ENCODE assay signal across 8 cellular contexts in the genomic region with DNA sequence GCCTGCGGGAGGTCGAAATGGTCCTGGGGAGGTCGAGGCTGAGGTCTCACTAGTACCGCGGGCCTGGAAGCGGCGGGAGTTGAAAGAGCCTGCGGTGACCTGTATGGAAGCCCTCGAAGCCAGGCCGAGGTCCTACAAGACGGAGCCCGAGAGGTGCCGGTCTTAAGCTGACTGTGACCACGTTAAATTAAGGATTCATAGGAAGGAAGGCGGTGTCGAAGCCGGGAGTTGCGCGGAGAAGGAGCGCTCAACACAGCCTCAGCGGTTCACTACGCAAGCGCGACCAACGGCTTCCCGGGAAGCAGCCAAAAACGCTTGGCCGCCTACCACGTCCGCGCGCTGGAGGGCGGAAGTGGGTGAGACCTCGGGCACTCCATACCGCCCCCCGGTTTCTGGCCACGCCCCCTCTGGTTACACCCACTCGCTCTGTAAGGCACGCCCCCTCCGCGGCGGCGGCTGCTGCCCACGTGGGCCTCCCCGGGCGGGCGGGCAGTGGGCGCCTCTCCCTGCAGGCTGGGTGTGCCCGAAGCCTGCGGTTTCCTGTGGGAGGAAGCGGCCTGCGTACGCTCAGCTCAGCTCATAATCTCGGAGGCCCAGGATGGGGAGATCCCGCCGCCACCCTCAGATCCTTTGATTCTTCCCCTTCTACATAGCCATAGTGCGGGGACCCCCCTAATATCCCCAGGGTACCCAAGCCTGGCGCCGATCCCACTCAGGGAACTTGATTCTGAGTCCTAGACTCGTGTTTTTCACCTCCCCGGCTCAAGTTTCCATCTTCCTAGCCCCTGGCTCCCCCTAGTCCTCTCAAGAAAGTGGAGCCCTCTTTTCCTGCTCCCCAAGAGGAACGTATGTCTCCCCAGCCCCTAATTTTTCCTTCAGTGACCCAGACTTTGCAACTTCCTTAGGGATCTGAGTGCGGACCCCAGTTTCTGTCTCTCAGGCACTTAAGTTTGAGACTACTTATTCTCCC. TPM values are rescaled to one million over a fixed set of nuclear protein-coding genes. Genes with fewer than 3 reads are reported as not detected.
DNase-seq lines count a peak whose midpoint lies in the region; ATAC-seq and TF ChIP-seq lines count a peak whose summit lies in the region.

No MANE protein-coding gene starts in this region.

- in situ Hi-C loops in GM13977 (cut with MboI; ENCODE audit: low pct_unique_long_range_greater_than_20kb, low sequenced_read_pairs, unreplicated experiment), result no loop called here

- H3K9me3 ChIP-seq in heart right ventricle (no peaks in the 10 kb centered on the region), upper lobe of left lung (no peaks in the 10 kb centered on the region)

- H3K36me3 ChIP-seq in heart right ventricle, result no peaks in the 10 kb centered on the region
- no peaks in the 10 kb centered on the region for H3K36me3 ChIP-seq in upper lobe of left lung

- WGBS in adipose tissue, 3 donors, result 1 to 3% (median 2%) methylated on average over 57 to 63 of the region's 63 CpGs
- WGBS in heart right ventricle, 2 donors, result 2% methylated on average over 63 of the region's 63 CpGs
- 2 to 3% methylated on average over 34 to 40 of the region's 63 CpGs for WGBS in upper lobe of left lung, 2 donors

- TF ChIP-seq POLR2A in upper lobe of left lung (IDR thresholded peaks at IDR 0.05), result peak in 3 of 4 donors; percentile 71 to 89 (median 83)

- H3K4me1 ChIP-seq in heart right ventricle, result peaks cover 4 to 65% (median 48%) of the 10 kb centered on the region in 9 donors
- H3K4me1 ChIP-seq in upper lobe of left lung, result peaks cover 46 to 60% (median 51%) of the 10 kb centered on the region in 4 donors

- H3K27ac ChIP-seq in adipose tissue (ENCODE audit: low read depth, low read length), result peak overlapping the region; percentile 51
- H3K27ac ChIP-seq in heart right ventricle, result peak overlapping the region; percentile 90 to 100 (median 98)
- H3K27ac ChIP-seq in upper lobe of left lung, result peak overlapping the region; percentile 93 to 99 (median 94)

- intact Hi-C loops in heart right ventricle (cut with DNase I), result loop anchor here in 5 of 10 donors (1.0 to 10.0 kb wide), 6 partner anchors 11 to 263 kb away; partner anchors contain the start of genes SYNGR4 (in 2 of the 5) and TMEM143 (in 2 of the 5)
- intact Hi-C loops in posterior vena cava (cut with DNase I), result no loop called here

- peak; percentile 57 for ATAC-seq in HG02870 (IDR thresholded peaks at IDR 0.05; ENCODE audit: unreplicated experiment)
- ATAC-seq in heart right ventricle, result peak; percentile 90 to 94 (median 92)
- peak; percentile 92 to 96 for ATAC-seq in upper lobe of left lung (ENCODE audit: low FRiP score in 2 of 2)

- no peak for TF ChIP-seq CTCF in GM13977 (IDR thresholded peaks at IDR 0.05; ENCODE audit: extremely low read depth, insufficient read depth, missing control alignments)
- TF ChIP-seq CTCF in heart right ventricle (IDR thresholded peaks at IDR 0.05), result peak in 4 of 9 donors; percentile 14 to 33 (median 25)
- TF ChIP-seq CTCF in upper lobe of left lung (IDR thresholded peaks at IDR 0.05), result peak in 5 of 6 experiments; percentile 11 to 57 (median 38)

- peak in 1 of 4 donors; percentile 67 for TF ChIP-seq EP300 in upper lobe of left lung (IDR thresholded peaks at IDR 0.05)

- peak; percentile 94 for DNase-seq in GM13977 (ENCODE audit: low spot score)
- peak; percentile 94 for DNase-seq in NCI-H1436 treated with DMSO at 0.1 percent for 48 hours (lab: John Stamatoyannopoulos, UW)
- peak; percentile 98 for DNase-seq in SW480 (ENCODE audit: low spot score)
- DNase-seq in heart right ventricle, result peak; percentile 98 to 100
- DNase-seq in posterior vena cava (ENCODE audit: low spot score), result peak; percentile 100
- peak; percentile 99 for DNase-seq in upper lobe of left lung

- H3K4me3 ChIP-seq in heart right ventricle (peak overlapping the region; percentile 40 to 68 (median 60)), upper lobe of left lung (peak overlapping the region; percentile 30 to 60 (median 50))

- no peaks in the 10 kb centered on the region for H3K27me3 ChIP-seq in heart right ventricle
- H3K27me3 ChIP-seq in upper lobe of left lung, result no peaks in the 10 kb centered on the region

RNA-seq across cellular contexts. Expression of gene EMP3, which starts 3.4 kb away (rescaled TPM):
- 100 to 1,000 TPM in 1 of 3 donors, 10 to 100 TPM in 1, 1 to 10 TPM in 1; 8.6 to 115 (median 89.1) TPM for polyA plus RNA-seq in adipose tissue
- 100 to 1,000 TPM in 1 of 10 donors, 10 to 100 TPM in 9; 18.8 to 119 (median 32.8) TPM for total RNA-seq in heart right ventricle
- 100 to 1,000 TPM; 116 to 124 TPM for polyA plus RNA-seq in heart right ventricle
- 100 to 1,000 TPM; 120 to 297 TPM for total RNA-seq in posterior vena cava
- total RNA-seq in upper lobe of left lung, result 100 to 1,000 TPM in 2 of 6 donors, 10 to 100 TPM in 4; 38.8 to 173 (median 75.1) TPM

RNA-seq across cellular contexts. Expression of gene TMEM143, which starts 41.8 kb away (rescaled TPM):
- polyA plus RNA-seq in adipose tissue (10 to 100 TPM in 1 of 3 donors, 1 to 10 TPM in 2; 3.8 to 12.8 (median 7.4) TPM), heart right ventricle (10 to 100 TPM in 1 of 2 donors, 1 to 10 TPM in 1; 9.7 to 48.1 TPM)
- total RNA-seq in heart right ventricle (100 to 1,000 TPM in 1 of 10 donors, 10 to 100 TPM in 9; 51.8 to 110 (median 89.5) TPM), posterior vena cava (1 to 10 TPM; 5.0 to 6.3 TPM), upper lobe of left lung (10 to 100 TPM in 4 of 6 donors, 1 to 10 TPM in 2; 4.7 to 34.6 (median 16.6) TPM)

RNA-seq across cellular contexts. Expression of gene SYNGR4, which starts 42.3 kb away (rescaled TPM):
- polyA plus RNA-seq in adipose tissue, result under 1 TPM in 1 of 3 donors, not detected in 2; 0.94 TPM
- total RNA-seq in heart right ventricle, result not detected
- not detected for polyA plus RNA-seq in heart right ventricle
- not detected for total RNA-seq in posterior vena cava
- not detected for total RNA-seq in upper lobe of left lung

RNA-seq across cellular contexts. Expression of gene ZNF114, which starts 52.0 kb away (rescaled TPM):
- polyA plus RNA-seq in adipose tissue (1 to 10 TPM in 1 of 3 donors, under 1 TPM in 1, not detected in 1; 0.07 to 1.9 TPM), heart right ventricle (under 1 TPM; 0.29 to 0.66 TPM)
- total RNA-seq in heart right ventricle (under 1 TPM; 0.18 to 0.64 (median 0.33) TPM), posterior vena cava (under 1 TPM; 0.37 to 0.38 TPM), upper lobe of left lung (1 to 10 TPM; 1.0 to 4.5 (median 1.2) TPM)

Comparison
In these comparisons a context has a peak if more than half of its experiments do, and no peak if none do; other contexts are left out.
1. Peak in every context shown above with its lines: DNase-seq, ATAC-seq, H3K4me3 ChIP-seq and H3K27ac ChIP-seq.